ENCODE assay signal across 8 cellular contexts in genomic region chr6:132813173-132813856, GRCh38. TPM values are rescaled to one million over a fixed set of nuclear protein-coding genes. Genes with fewer than 3 reads are reported as not detected.
A peak's percentile ranks its signal among the peaks of the same experiment; 100 is the strongest.
DNase-seq lines count a peak whose midpoint lies in the region; ATAC-seq lines count a peak whose summit lies in the region.

No MANE protein-coding gene starts in this region.

- H3K9me3 Mint-ChIP-seq in activated naive CD4-positive, alpha-beta T cell treated with anti-CD3 and anti-CD28 coated beads, Interleukin-2, amount 50 U/mL, for 72 hours, result no peaks in the 10 kb centered on the region

- no peak overlapping the region for H2BK5ac ChIP-seq in trophoblast cell (ENCODE audit: low read depth, low read length, poor library complexity)

- peak overlapping the region; percentile 84 for H3K4me3 ChIP-seq in trophoblast cell (ENCODE audit: low read depth, low read length)

- peaks cover 0 to 3% of the 10 kb centered on the region in 2 experiments for H3K4me1 ChIP-seq in trophoblast cell (ENCODE audit: control insufficient read depth in 1 of 2, insufficient read depth in 2 of 2, low read length in 2 of 2)

- no peak overlapping the region for H3K23ac ChIP-seq in trophoblast cell (ENCODE audit: low read length)

- no peaks in the 10 kb centered on the region for H3K9me3 ChIP-seq in trophoblast cell (ENCODE audit: insufficient read depth, low read depth, low read length)

- no peak overlapping the region for H3K4ac ChIP-seq in trophoblast cell (ENCODE audit: low read depth, low read length)

- ATAC-seq in GM18868 (IDR thresholded peaks at IDR 0.05; ENCODE audit: unreplicated experiment), result peak; percentile 33
- peak; percentile 29 for ATAC-seq in HG03175 (IDR thresholded peaks at IDR 0.05; ENCODE audit: unreplicated experiment)
- ATAC-seq in activated naive CD4-positive, alpha-beta T cell treated with anti-CD3 and anti-CD28 coated beads, Interleukin-2, amount 50 U/mL, for 72 hours, result peak in 1 of 2 donors; percentile 25
- ATAC-seq in Right ventricle myocardium superior (ENCODE audit: poor library complexity), result peak; percentile 26
- no peak for ATAC-seq in HG03457 (IDR thresholded peaks at IDR 0.05; ENCODE audit: unreplicated experiment)

- peak overlapping the region; percentile 97 to 100 for H3K27ac Mint-ChIP-seq in activated naive CD4-positive, alpha-beta T cell treated with anti-CD3 and anti-CD28 coated beads, Interleukin-2, amount 50 U/mL, for 72 hours

- no peaks in the 10 kb centered on the region for H3K27me3 ChIP-seq in trophoblast cell (ENCODE audit: insufficient read depth, low read length)

- H3K18ac ChIP-seq in trophoblast cell (ENCODE audit: low read length), result peak overlapping the region; percentile 13

- peak overlapping the region; percentile 87 for H4K91ac ChIP-seq in trophoblast cell (ENCODE audit: low read depth, low read length)

- H3K36me3 ChIP-seq in trophoblast cell (ENCODE audit: control insufficient read depth in 1 of 2, insufficient read depth in 2 of 2, low read length in 2 of 2), result peaks cover 8 to 25% of the 10 kb centered on the region in 2 experiments

- peak overlapping the region; percentile 9 for H4K12ac ChIP-seq in trophoblast cell (ENCODE audit: low read depth, low read length)

- H3K27ac ChIP-seq in trophoblast cell (ENCODE audit: low read depth, low read length), result no peak overlapping the region

- peaks cover 54% of the 10 kb centered on the region in 2 donors for H3K36me3 Mint-ChIP-seq in activated naive CD4-positive, alpha-beta T cell treated with anti-CD3 and anti-CD28 coated beads, Interleukin-2, amount 50 U/mL, for 72 hours

- intact Hi-C loops in Right ventricle myocardium superior (cut with DNase I), result loop anchor here (10.0 kb wide), 1 partner anchor 299 kb away; the partner anchor contains the start of gene STX7

- no peak overlapping the region for H3K14ac ChIP-seq in trophoblast cell (ENCODE audit: low read length)

- H4K8ac ChIP-seq in trophoblast cell (ENCODE audit: low read depth, low read length), result peak overlapping the region; percentile 80

- no peak overlapping the region for H2BK12ac ChIP-seq in trophoblast cell (ENCODE audit: low read length)

- peak overlapping the region; percentile 55 for H2AFZ ChIP-seq in trophoblast cell (ENCODE audit: insufficient read depth, low read length, poor library complexity)

- H2BK120ac ChIP-seq in trophoblast cell (ENCODE audit: insufficient read depth, low read length, poor library complexity), result peak overlapping the region; percentile 61

- H3K79me2 ChIP-seq in trophoblast cell (ENCODE audit: control insufficient read depth, insufficient read depth, low read length, poor library complexity), result peaks cover 9% of the 10 kb centered on the region

- peak; percentile 51 to 55 for DNase-seq in AML-193 (lab: John Stamatoyannopoulos, UW)
- peak; percentile 82 for DNase-seq in OCI-M1 (lab: John Stamatoyannopoulos, UW)
- DNase-seq in activated naive CD4-positive, alpha-beta T cell treated with anti-CD3 and anti-CD28 coated beads, Interleukin-2, amount 50 U/mL, for 72 hours (ENCODE audit: low spot score in 2 of 2), result no peak
- DNase-seq in Right ventricle myocardium superior, result peak; percentile 52
- peak; percentile 42 to 64 for DNase-seq in trophoblast cell

- H2AK5ac ChIP-seq in trophoblast cell (ENCODE audit: low read length), result no peak overlapping the region

- H3K9ac ChIP-seq in trophoblast cell (ENCODE audit: low read length), result peak overlapping the region; percentile 17

- no CpG with 5 or more reads among the region's 27 CpGs for WGBS in trophoblast cell (ENCODE audit: extremely low coverage, insufficient coverage, insufficient read length)

- peak overlapping the region; percentile 75 for H3K4me2 ChIP-seq in trophoblast cell (ENCODE audit: low read length)

- peaks cover 6% of the 10 kb centered on the region for H3K79me1 ChIP-seq in trophoblast cell (ENCODE audit: low read length)

RNA-seq across cellular contexts. Expression of gene RPS12, which starts 1.1 kb away (rescaled TPM):
- 1,000 to 10,000 TPM; 1,712 to 1,768 TPM for total RNA-seq in activated naive CD4-positive, alpha-beta T cell treated with anti-CD3 and anti-CD28 coated beads, Interleukin-2, amount 50 U/mL, for 72 hours
- total RNA-seq in Right ventricle myocardium superior, result 465 TPM
- polyA plus RNA-seq in trophoblast cell (2013), result 1,953 and 2,069 TPM in 2 replicates

RNA-seq across cellular contexts. Expression of gene SLC18B1, which starts 14.9 kb away (rescaled TPM):
- 1 to 10 TPM; 6.3 to 9.4 TPM for total RNA-seq in activated naive CD4-positive, alpha-beta T cell treated with anti-CD3 and anti-CD28 coated beads, Interleukin-2, amount 50 U/mL, for 72 hours
- 3.7 TPM for total RNA-seq in Right ventricle myocardium superior
- 10.2 and 10.4 TPM in 2 replicates for polyA plus RNA-seq in trophoblast cell (2013)

RNA-seq across cellular contexts. Expression of gene VNN2, which starts 55.6 kb away (rescaled TPM):
- 10 to 100 TPM; 11.4 to 19.3 TPM for total RNA-seq in activated naive CD4-positive, alpha-beta T cell treated with anti-CD3 and anti-CD28 coated beads, Interleukin-2, amount 50 U/mL, for 72 hours
- 1.9 TPM for total RNA-seq in Right ventricle myocardium superior
- polyA plus RNA-seq in trophoblast cell (2013), result 0.08 and 0.11 TPM in 2 replicates

Comparison
In these comparisons a context has a peak if more than half of its experiments do, and no peak if none do; other contexts are left out.
1. DNase-seq: peak in AML-193 (2 of 2), OCI-M1 (single experiment), Right ventricle myocardium superior (single experiment) and trophoblast cell (2 of 2); none in activated naive CD4-positive, alpha-beta T cell treated with anti-CD3 and anti-CD28 coated beads, Interleukin-2, amount 50 U/mL, for 72 hours (0 of 2).